ENCODE assay signal across 17 cellular contexts in genomic region chr15:43266386-43266785, GRCh38. TPM values are rescaled to one million over a fixed set of nuclear protein-coding genes. Genes with fewer than 3 reads are reported as not detected.
DNase-seq lines count a peak whose midpoint lies in the region; ATAC-seq and TF ChIP-seq lines count a peak whose summit lies in the region.
"Had no signal": no experiment of that assay in that cellular context is flagged by ENCODE, and none has a peak within 500 bp of the region (broad histone marks: within the 10 kb centered on the region; RNA-seq: fewer than 3 reads in every experiment).

No MANE protein-coding gene starts in this region.

- no peak overlapping the region for H3K27ac Mint-ChIP-seq in H9
- H3K27ac Mint-ChIP-seq: CD4-positive, alpha-beta memory T cell; IgD-negative memory B cell had no signal

- H3K27me3 ChIP-seq in H9 (ENCODE audit: insufficient read depth, low read length) (no peaks in the 10 kb centered on the region), breast epithelium (no peaks in the 10 kb centered on the region), esophagus squamous epithelium (peaks cover 0 to 31% (median 0%) of the 10 kb centered on the region in 4 donors), foreskin keratinocyte (peaks cover 65% of the 10 kb centered on the region)

- no peaks in the 10 kb centered on the region; a peak in 1 of 5 replicates for H3K9me3 Mint-ChIP-seq in H9

- H3K79me1 ChIP-seq in H9 (ENCODE audit: insufficient read depth, low read depth, low read length, poor library complexity, severe bottlenecking), result no peaks in the 10 kb centered on the region

- H3K14ac ChIP-seq in H9 (ENCODE audit: insufficient read depth, low read length), result no peak overlapping the region

- no peaks in the 10 kb centered on the region for H3K4me1 ChIP-seq in H9 (ENCODE audit: insufficient read depth, low read length)
- peaks cover 0 to 7% of the 10 kb centered on the region in 2 donors for H3K4me1 ChIP-seq in breast epithelium
- peaks cover 0 to 42% (median 5%) of the 10 kb centered on the region in 3 donors for H3K4me1 ChIP-seq in esophagus squamous epithelium
- H3K4me1 ChIP-seq in foreskin keratinocyte, result no peaks in the 10 kb centered on the region
- H3K4me1 ChIP-seq: A549, BE2C had no signal

- intact Hi-C loops in breast epithelium (cut with DNase I; ENCODE audit: low total_unique reads) (no loop called here), esophagus squamous epithelium (cut with DNase I) (no loop called here)

- TF ChIP-seq CTCF in H9 (conservative IDR thresholded peaks at IDR 0.05) (no peak), breast epithelium (IDR thresholded peaks at IDR 0.05) (no peak), esophagus squamous epithelium (IDR thresholded peaks at IDR 0.05) (no peak), foreskin keratinocyte (conservative IDR thresholded peaks at IDR 0.05) (no peak)

- H4K91ac ChIP-seq in H9 (ENCODE audit: insufficient read length, low read depth, low read length), result no peak overlapping the region

- no peak overlapping the region for H3K56ac ChIP-seq in H9 (ENCODE audit: insufficient read length, low read depth, low read length)

- H3K4me2 ChIP-seq in H9 (ENCODE audit: insufficient read depth, insufficient read length, low read length), result no peak overlapping the region
- H3K4me2 ChIP-seq: A549 had no signal

- H3K4ac ChIP-seq in H9 (ENCODE audit: low read depth, low read length), result no peak overlapping the region

- H3K79me2 ChIP-seq in H9 (ENCODE audit: insufficient read depth, low read length), result no peaks in the 10 kb centered on the region

- no peaks in the 10 kb centered on the region for H3K36me3 Mint-ChIP-seq in H9 (ENCODE audit: insufficient read depth in 1 of 3, low read depth in 3 of 3)
- H3K36me3 Mint-ChIP-seq: CD4-positive, alpha-beta memory T cell had no signal

- H2AK5ac ChIP-seq in H9 (ENCODE audit: insufficient read length, low read length), result no peak overlapping the region

- no peak overlapping the region for H3K4me3 ChIP-seq in breast epithelium
- peak overlapping the region; percentile 11 to 35 (median 14) for H3K4me3 ChIP-seq in esophagus squamous epithelium
- H3K4me3 ChIP-seq in skin epidermis, result peak overlapping the region in 1 of 7 experiments; percentile 12
- H3K4me3 ChIP-seq: A549 had no signal

- no peak overlapping the region for H3K23ac ChIP-seq in H9 (ENCODE audit: insufficient read length, low read depth, low read length)

- no peaks in the 10 kb centered on the region for H3K23me2 ChIP-seq in H9 (ENCODE audit: insufficient read length, low read depth, low read length, poor library complexity, severe bottlenecking)

- TF ChIP-seq POLR2A in breast epithelium (IDR thresholded peaks at IDR 0.05), result no peak
- no peak for TF ChIP-seq POLR2A in esophagus squamous epithelium (IDR thresholded peaks at IDR 0.05)

- ATAC-seq in HG02642 (IDR thresholded peaks at IDR 0.05; ENCODE audit: poor library complexity, unreplicated experiment), result no peak
- ATAC-seq in foreskin keratinocyte, result no peak
- no peak for ATAC-seq in HG02840 (IDR thresholded peaks at IDR 0.05; ENCODE audit: low FRiP score, unreplicated experiment)
- ATAC-seq: A549 had no signal

- H3T11ph ChIP-seq in H9 (ENCODE audit: low read length), result no peak overlapping the region

- H3K36me3 ChIP-seq in breast epithelium, result no peaks in the 10 kb centered on the region
- no peaks in the 10 kb centered on the region for H3K36me3 ChIP-seq in esophagus squamous epithelium
- H3K36me3 ChIP-seq: BE2C had no signal

- no peak overlapping the region for H4K5ac ChIP-seq in H9 (ENCODE audit: insufficient read length, low read depth, low read length)

- no peaks in the 10 kb centered on the region for H4K20me1 ChIP-seq in H9 (ENCODE audit: control insufficient read depth, insufficient read depth, insufficient read length)

- H3K9ac ChIP-seq in H9 (ENCODE audit: extremely low read depth, insufficient read length, low read length), result no peak overlapping the region

- H2BK5ac ChIP-seq in H9 (ENCODE audit: insufficient read length, low read length), result no peak overlapping the region

- WGBS in H9 (ENCODE audit: extremely low coverage, insufficient read length, low lambda C conversion rate), result no CpG with 5 or more reads among the region's 2 CpGs
- WGBS in esophagus squamous epithelium, 2 donors, result 80 to 87% methylated on average over 2 of the region's 2 CpGs

- no peak overlapping the region for H2BK120ac ChIP-seq in H9 (ENCODE audit: low read depth, low read length, poor library complexity, severe bottlenecking)

- H3K18ac ChIP-seq in H9 (ENCODE audit: insufficient read length, low read depth, low read length), result no peak overlapping the region

- no peak overlapping the region for H4K8ac ChIP-seq in H9 (replicated peaks; ENCODE audit: insufficient read length, low read depth, low read length)

- peak overlapping the region; percentile 14 for H2BK12ac ChIP-seq in H9 (ENCODE audit: insufficient read length, low read depth, low read length)

- no peaks in the 10 kb centered on the region for H3K9me3 ChIP-seq in H9 (ENCODE audit: control insufficient read depth, low read depth, low read length)
- no peaks in the 10 kb centered on the region for H3K9me3 ChIP-seq in breast epithelium
- H3K9me3 ChIP-seq in esophagus squamous epithelium, result no peaks in the 10 kb centered on the region
- H3K9me3 ChIP-seq: A549, BE2C had no signal

- H3K4me3 Mint-ChIP-seq in H9, result no peak overlapping the region
- H3K4me3 Mint-ChIP-seq: CD4-positive, alpha-beta memory T cell; IgD-negative memory B cell had no signal

- DNase-seq in H9 (no peak), breast epithelium (ENCODE audit: low spot score in 2 of 2) (no peak), esophagus squamous epithelium (lab: John Stamatoyannopoulos, UW) (no peak), foreskin keratinocyte (no peak)
- DNase-seq: BE2C; CD4-positive, alpha-beta memory T cell; DMS153; DMS79 treated with DMSO at 0.1 percent for 48 hours; EL had no signal

- H3K27ac ChIP-seq in H9 (ENCODE audit: insufficient read length, low read depth, low read length) (no peak overlapping the region), breast epithelium (peak overlapping the region; percentile 83 to 84), esophagus squamous epithelium (peak overlapping the region; percentile 61 to 84 (median 76)), skin epidermis (peak overlapping the region in 13 of 21 experiments; percentile 17 to 76 (median 47)), foreskin keratinocyte (no peak overlapping the region)
- H3K27ac ChIP-seq: A549, C4-2B had no signal

- H3K4me1 Mint-ChIP-seq in H9, result no peaks in the 10 kb centered on the region

- no peak overlapping the region for H2AFZ ChIP-seq in H9 (ENCODE audit: low read length)

- no peak overlapping the region for H2BK20ac ChIP-seq in H9 (ENCODE audit: low read depth, low read length, poor library complexity, severe bottlenecking)

- peaks cover 20% of the 10 kb centered on the region for H3K27me3 Mint-ChIP-seq in H9 (ENCODE audit: low read depth)

- no peak overlapping the region for H2BK15ac ChIP-seq in H9 (ENCODE audit: low read depth, low read length)

RNA-seq across cellular contexts. Expression of gene TGM5, which starts 0.3 kb away (rescaled TPM):
- total RNA-seq in H9 (2021) (not detected in 2 replicates), breast epithelium (1 to 10 TPM; 1.6 to 3.1 (median 2.7) TPM), esophagus squamous epithelium (10 to 100 TPM in 3 of 4 donors, 1 to 10 TPM in 1; 6.7 to 36.1 (median 15.6) TPM), foreskin keratinocyte (not detected in 2 replicates)
- not detected in 2 replicates for polyA plus RNA-seq in foreskin keratinocyte
- total RNA-seq: CD4-positive, alpha-beta memory T cell had no signal
- polyA plus RNA-seq: A549; AG04450; CD4-positive, alpha-beta memory T cell; IgD-negative memory B cell had no signal

RNA-seq across cellular contexts. Expression of gene TGM7, which starts 35.7 kb away (rescaled TPM):
- not detected in 2 replicates for total RNA-seq in H9 (2021)
- not detected for total RNA-seq in breast epithelium
- under 1 TPM in 1 of 4 donors, not detected in 3; 0.97 TPM for total RNA-seq in esophagus squamous epithelium
- not detected in 2 replicates for total RNA-seq in foreskin keratinocyte
- not detected in 2 replicates for polyA plus RNA-seq in foreskin keratinocyte
- total RNA-seq: CD4-positive, alpha-beta memory T cell; HT1080 had no signal
- polyA plus RNA-seq: A549; AG04450; CD4-positive, alpha-beta memory T cell; IgD-negative memory B cell had no signal

RNA-seq across cellular contexts. Expression of gene EPB42, which starts 45.6 kb away (rescaled TPM):
- total RNA-seq in H9 (2021) (not detected in 2 replicates), breast epithelium (1 to 10 TPM in 1 of 3 donors, under 1 TPM in 1, not detected in 1; 0.29 to 1.9 TPM), esophagus squamous epithelium (not detected), foreskin keratinocyte (not detected in 2 replicates)
- polyA plus RNA-seq in foreskin keratinocyte, result not detected in 2 replicates
- total RNA-seq: CD4-positive, alpha-beta memory T cell; HT1080 had no signal
- polyA plus RNA-seq: A549; AG04450; CD4-positive, alpha-beta memory T cell; IgD-negative memory B cell had no signal

Comparison
In these comparisons a context has a peak if more than half of its experiments do, and no peak if none do; other contexts are left out.
1. H3K27ac ChIP-seq: peak in breast epithelium (2 of 2), esophagus squamous epithelium (4 of 4) and skin epidermis (13 of 21); none in H9 (single experiment) and foreskin keratinocyte (single experiment).
2. H3K4me3 ChIP-seq: peak in esophagus squamous epithelium (4 of 4); none in breast epithelium (0 of 3).